In the genomic region with DNA sequence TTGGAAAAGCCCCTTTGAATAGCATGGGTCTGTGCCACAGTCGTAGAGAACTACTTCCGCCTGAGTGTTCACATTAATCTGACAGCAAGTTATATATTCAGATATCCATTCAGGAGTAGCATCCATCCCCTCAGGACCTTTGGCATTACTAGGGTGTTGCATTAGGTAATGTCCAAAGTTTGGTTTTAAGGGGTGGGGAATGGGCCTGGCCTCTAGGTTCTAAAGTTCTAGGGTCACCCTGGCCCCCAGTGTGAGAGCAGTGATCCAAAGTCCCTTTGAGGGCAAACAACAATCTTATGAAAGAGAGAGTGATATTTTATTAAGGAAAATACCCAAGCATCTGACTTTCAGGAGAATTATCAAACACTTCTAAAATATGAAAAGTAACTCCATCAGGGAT, we compare ENCODE assay signal across 22 cellular contexts. TPM values are rescaled to one million over a fixed set of nuclear protein-coding genes. Genes with fewer than 3 reads are reported as not detected.
"Had no signal": no experiment of that assay in that cellular context is flagged by ENCODE, and none has a peak within 500 bp of the region (broad histone marks: within the 10 kb centered on the region; RNA-seq: fewer than 3 reads in every experiment).

No MANE protein-coding gene starts in this region.

- H3K9me3 Mint-ChIP-seq: IgD-negative memory B cell had no signal

- H3K4me1 Mint-ChIP-seq: IgD-negative memory B cell had no signal

- H3K27me3 Mint-ChIP-seq: IgD-negative memory B cell had no signal

- H3K4me3 Mint-ChIP-seq: IgD-negative memory B cell had no signal

- H3K4me3 ChIP-seq: PC-9, Peyer's patch, SJCRH30 had no signal

- DNase-seq: KBM-7, MV-4-11, NCI-H1048, NCI-H1105 treated with DMSO at 0.1 percent for 48 hours, NCI-H1417 treated with DMSO at 0.1 percent for 48 hours, NCI-H187, NCI-H2029, NCI-H2081 treated with DMSO at 0.1 percent for 48 hours, NCI-H2171, NCI-H226, NCI-H446, NCI-H510A, NCI-H524 treated with DMSO at 0.1 percent for 48 hours, NCI-H69, NCI-H774, PC-9, Peyer's patch, SHP77 treated with DMSO at 0.1 percent for 48 hours, SJCRH30 had no signal

- H3K27ac ChIP-seq: PC-9, Peyer's patch, SJCRH30 had no signal

- H3K36me3 ChIP-seq: Peyer's patch had no signal

- H3K4me1 ChIP-seq: Peyer's patch, SJCRH30 had no signal

- ATAC-seq: Right ventricle myocardium inferior, SK-N-SH treated with all-trans-retinoic acid at 6 μM for 48 hours had no signal

- H3K27me3 ChIP-seq: Peyer's patch, SJCRH30 had no signal

- H3K9me3 ChIP-seq: Peyer's patch, SJCRH30 had no signal

RNA-seq across cellular contexts. Expression of a gene that starts 12.3 kb away (rescaled TPM):
- polyA plus RNA-seq: IgD-negative memory B cell had no signal
